ENCODE assay signal across 23 cellular contexts in genomic region chr3:101248786-101249185, GRCh38.
"Had no signal": no experiment of that assay in that cellular context is flagged by ENCODE, and none has a peak within 500 bp of the region (broad histone marks: within the 10 kb centered on the region; RNA-seq: fewer than 3 reads in every experiment).

No MANE protein-coding gene starts in this region.

- H3K27me3 ChIP-seq: gastroesophageal sphincter, heart right ventricle, right atrium auricular region, transverse colon had no signal

- H3K4me1 Mint-ChIP-seq: activated CD4-positive, alpha-beta T cell treated with anti-CD3 and anti-CD28 coated beads, Interleukin-2, amount 10 ng/mL, durations not matched to agents 7 days and 5 days; central memory CD8-positive, alpha-beta T cell; naive thymus-derived CD4-positive, alpha-beta T cell had no signal

- H3K4me2 ChIP-seq: SK-N-SH had no signal

- H3K36me3 ChIP-seq: gastroesophageal sphincter, right atrium auricular region, transverse colon had no signal

- H3K4me1 ChIP-seq: gastroesophageal sphincter, right atrium auricular region, transverse colon had no signal

- H3K4me3 ChIP-seq: coronary artery, gastroesophageal sphincter, heart right ventricle, right atrium auricular region, transverse colon had no signal

- DNase-seq: activated CD4-positive, alpha-beta T cell treated with anti-CD3 and anti-CD28 coated beads, Interleukin-2, amount 10 ng/mL, durations not matched to agents 7 days and 5 days; activated CD4-positive, CD25-positive, alpha-beta regulatory T cell; activated naive CD8-positive, alpha-beta T cell treated with anti-CD3 and anti-CD28 coated beads for 36 hours; amygdala; effector memory CD4-positive, alpha-beta T cell; heart right ventricle; left cardiac atrium; mammary epithelial cell; naive thymus-derived CD4-positive, alpha-beta T cell; nucleus accumbens; SK-N-SH; small intestine; stimulated activated CD4-positive, alpha-beta T cell treated with anti-CD3 and anti-CD28 coated beads, Interleukin-4, amount 100 ng/mL, for 24 hours; stimulated activated naive CD4-positive, alpha-beta T cell treated with Interleukin-2 at 50 U/mL for 16 hours; transverse colon had no signal

- H3K9me3 ChIP-seq: gastroesophageal sphincter, heart right ventricle, right atrium auricular region, SK-N-SH, transverse colon had no signal

- H3K27ac Mint-ChIP-seq: activated CD4-positive, alpha-beta T cell treated with anti-CD3 and anti-CD28 coated beads, Interleukin-2, amount 10 ng/mL, durations not matched to agents 7 days and 5 days; activated naive CD8-positive, alpha-beta T cell treated with anti-CD3 and anti-CD28 coated beads for 36 hours; activated T-helper 1 cell treated with anti-CD3 and anti-CD28 coated beads, Interleukin-12 subunit alpha, Interleukin-12 subunit beta, Interleukin-2, Interleukin-4 antibody, amounts not matched to agents 30 ng/mL and 10 ng/mL and 1 ng/mL, durations not matched to agents 14 hours and 24 hours and 36 hours; naive thymus-derived CD4-positive, alpha-beta T cell; T-helper 1 cell treated with Interleukin-12 subunit alpha and Interleukin-12 subunit beta and Interleukin-4 antibody, amounts not matched to agents 30 μg/mL and 1 μg/mL, for 36 hours had no signal

- FAIRE-seq: small intestine had no signal

- H3K4me3 Mint-ChIP-seq: activated CD4-positive, alpha-beta T cell treated with anti-CD3 and anti-CD28 coated beads, Interleukin-2, amount 10 ng/mL, durations not matched to agents 7 days and 5 days; activated naive CD8-positive, alpha-beta T cell treated with anti-CD3 and anti-CD28 coated beads for 36 hours; activated T-helper 1 cell treated with anti-CD3 and anti-CD28 coated beads, Interleukin-12 subunit alpha, Interleukin-12 subunit beta, Interleukin-2, Interleukin-4 antibody, amounts not matched to agents 30 ng/mL and 10 ng/mL and 1 ng/mL, durations not matched to agents 14 hours and 24 hours and 36 hours; brain; central memory CD8-positive, alpha-beta T cell; naive thymus-derived CD4-positive, alpha-beta T cell; T-helper 1 cell treated with Interleukin-12 subunit alpha and Interleukin-12 subunit beta and Interleukin-4 antibody, amounts not matched to agents 30 μg/mL and 1 μg/mL, for 36 hours had no signal

- H3K27ac ChIP-seq: coronary artery, epithelial cell of prostate, gastroesophageal sphincter, heart right ventricle, right atrium auricular region, transverse colon had no signal

- H3K9me3 Mint-ChIP-seq: activated CD4-positive, alpha-beta T cell treated with anti-CD3 and anti-CD28 coated beads, Interleukin-2, amount 10 ng/mL, durations not matched to agents 7 days and 5 days; activated naive CD8-positive, alpha-beta T cell treated with anti-CD3 and anti-CD28 coated beads for 36 hours; activated T-helper 1 cell treated with anti-CD3 and anti-CD28 coated beads, Interleukin-12 subunit alpha, Interleukin-12 subunit beta, Interleukin-2, Interleukin-4 antibody, amounts not matched to agents 30 ng/mL and 10 ng/mL and 1 ng/mL, durations not matched to agents 14 hours and 24 hours and 36 hours; brain; central memory CD8-positive, alpha-beta T cell; T-helper 1 cell treated with Interleukin-12 subunit alpha and Interleukin-12 subunit beta and Interleukin-4 antibody, amounts not matched to agents 30 μg/mL and 1 μg/mL, for 36 hours had no signal

- H3K36me3 Mint-ChIP-seq: brain had no signal

- H3K9ac ChIP-seq: SK-N-SH had no signal

- ATAC-seq: gastroesophageal sphincter; left cardiac atrium; naive thymus-derived CD4-positive, alpha-beta T cell had no signal

- H3K27me3 Mint-ChIP-seq: activated CD4-positive, alpha-beta T cell treated with anti-CD3 and anti-CD28 coated beads, Interleukin-2, amount 10 ng/mL, durations not matched to agents 7 days and 5 days; activated naive CD8-positive, alpha-beta T cell treated with anti-CD3 and anti-CD28 coated beads for 36 hours; brain; central memory CD8-positive, alpha-beta T cell; naive thymus-derived CD4-positive, alpha-beta T cell had no signal
